8 cellular contexts compared by ENCODE assay signal in genomic region chr19:12841094-12841493, GRCh38. TPM values are rescaled to one million over a fixed set of nuclear protein-coding genes. Genes with fewer than 3 reads are reported as not detected.
A peak's percentile ranks its signal among the peaks of the same experiment; 100 is the strongest.
DNase-seq lines count a peak whose midpoint lies in the region; ATAC-seq and TF ChIP-seq lines count a peak whose summit lies in the region.

No MANE protein-coding gene starts in this region.

- no peak for TF ChIP-seq CTCF in MM.1S (IDR thresholded peaks at IDR 0.05; ENCODE audit: low read length)
- TF ChIP-seq CTCF in body of pancreas (IDR thresholded peaks at IDR 0.05), result no peak
- no peak for TF ChIP-seq CTCF in lower lobe of right lung (IDR thresholded peaks at IDR 0.05)
- TF ChIP-seq CTCF in transverse colon (IDR thresholded peaks at IDR 0.05), result no peak
- no peak for TF ChIP-seq CTCF in gastroesophageal sphincter (IDR thresholded peaks at IDR 0.05)

- H4K20me1 ChIP-seq in BLaER1 (peaks cover 44% of the 10 kb centered on the region), MM.1S (ENCODE audit: insufficient read depth, low read length) (no peaks in the 10 kb centered on the region)

- ATAC-seq in body of pancreas, result no peak
- peak in 1 of 2 donors; percentile 10 for ATAC-seq in lower lobe of right lung
- no peak for ATAC-seq in gastroesophageal sphincter

- H3K4me1 ChIP-seq in BLaER1 (peaks cover 30% of the 10 kb centered on the region), MM.1S (ENCODE audit: low read length) (no peaks in the 10 kb centered on the region), body of pancreas (peaks cover 23% of the 10 kb centered on the region), lower lobe of right lung (peaks cover 15% of the 10 kb centered on the region), transverse colon (peaks cover 7 to 23% (median 20%) of the 10 kb centered on the region in 4 donors), gastroesophageal sphincter (peaks cover 0 to 25% (median 11%) of the 10 kb centered on the region in 3 donors)

- 2 to 7% methylated on average over 10 to 29 of the region's 29 CpGs for WGBS in body of pancreas, 2 donors
- 3% methylated on average over 24 of the region's 29 CpGs; no CpG with 5 or more reads in 1 of the 2 donors for WGBS in transverse colon (ENCODE audit: low coverage in 1 of 2), 2 donors
- 2% methylated on average over 17 of the region's 29 CpGs; no CpG with 5 or more reads in 1 of the 2 donors for WGBS in gastroesophageal sphincter (ENCODE audit: low coverage in 1 of 2), 2 donors

- TF ChIP-seq POLR2A in body of pancreas (IDR thresholded peaks at IDR 0.05) (no peak), transverse colon (IDR thresholded peaks at IDR 0.05) (no peak), gastroesophageal sphincter (IDR thresholded peaks at IDR 0.05) (no peak)

- H3K79me2 ChIP-seq in MM.1S (ENCODE audit: low read length), result no peaks in the 10 kb centered on the region

- H3K4me2 ChIP-seq in BLaER1 (peak overlapping the region; percentile 66), MM.1S (ENCODE audit: low read depth, low read length) (peak overlapping the region; percentile 5; the same call in 1 of the 2 replicates)

- H3K36me3 ChIP-seq in BLaER1 (no peaks in the 10 kb centered on the region), MM.1S (replicated peaks; ENCODE audit: insufficient read depth, low read length) (no peaks in the 10 kb centered on the region), body of pancreas (replicated peaks in 1 of 2; ENCODE audit: insufficient read depth in 1 of 2, low read depth in 2 of 2) (no peaks in the 10 kb centered on the region), lower lobe of right lung (no peaks in the 10 kb centered on the region), transverse colon (no peaks in the 10 kb centered on the region), gastroesophageal sphincter (no peaks in the 10 kb centered on the region)

- in situ Hi-C loops in transverse colon (cut with MboI; ENCODE audit: low pct_ligation_motif_present in 1 of 4, low pct_unique_long_range_greater_than_20kb in 1 of 4, low sequenced_read_pairs in 3 of 4), result loop anchor here in 3 of 4 donors (10.0 kb wide), 2 partner anchors 76 to 86 kb away; partner anchors contain the start of gene BEST2 (in 1 of the 3)

- H3K4me3 ChIP-seq in BLaER1 (peak overlapping the region; percentile 28; the same call in 1 of the 2 replicates), MM.1S (ENCODE audit: low read length) (no peak overlapping the region), body of pancreas (no peak overlapping the region), lower lobe of right lung (peak overlapping the region; percentile 32), transverse colon (peak overlapping the region in 2 of 4 donors; percentile 8 to 24), gastroesophageal sphincter (peak overlapping the region in 1 of 2 donors; percentile 28)

- intact Hi-C loops in body of pancreas (cut with DNase I) (loop anchor here (5.0 kb wide), 1 partner anchor 79 kb away; no protein-coding TSS in a partner anchor), lower lobe of right lung (cut with DNase I) (loop anchor here (10.0 kb wide), 1 partner anchor 76 kb away; no protein-coding TSS in a partner anchor), transverse colon (cut with DNase I; ENCODE audit: low total_unique reads) (loop anchor here (5.0 kb wide), 1 partner anchor 74 kb away; no protein-coding TSS in a partner anchor)

- DNase-seq in MM.1S (no peak), body of pancreas (peak; percentile 22 to 60 (median 58)), lower lobe of right lung (peak; percentile 50), NAMALWA (ENCODE audit: low spot score) (no peak), hippocampal formation (lab: John Stamatoyannopoulos, UW) (no peak), transverse colon (no peak)

- H3K9ac ChIP-seq in BLaER1 (no peak overlapping the region), MM.1S (ENCODE audit: low read length) (no peak overlapping the region)

- H3K27me3 ChIP-seq in BLaER1 (peaks cover 81% of the 10 kb centered on the region), MM.1S (replicated peaks; ENCODE audit: insufficient read depth, low read length) (peaks cover 93% of the 10 kb centered on the region), body of pancreas (peaks cover 0 to 27% of the 10 kb centered on the region in 2 donors), lower lobe of right lung (ENCODE audit: low read depth) (peaks cover 87% of the 10 kb centered on the region), transverse colon (peaks cover 98% of the 10 kb centered on the region), gastroesophageal sphincter (peaks cover 99% of the 10 kb centered on the region)

- TF ChIP-seq EP300 in transverse colon (IDR thresholded peaks at IDR 0.05; ENCODE audit: low read depth), result no peak
- TF ChIP-seq EP300 in gastroesophageal sphincter (IDR thresholded peaks at IDR 0.05), result no peak

- H3K9me2 ChIP-seq in MM.1S (replicated peaks; ENCODE audit: insufficient read depth, low read length), result no peaks in the 10 kb centered on the region

- no peaks in the 10 kb centered on the region for H3F3A ChIP-seq in MM.1S (ENCODE audit: insufficient read depth, low read length)

- H3K9me3 ChIP-seq in BLaER1, result no peaks in the 10 kb centered on the region
- no peaks in the 10 kb centered on the region for H3K9me3 ChIP-seq in MM.1S (replicated peaks; ENCODE audit: insufficient read depth, low read length)
- H3K9me3 ChIP-seq in body of pancreas, result no peaks in the 10 kb centered on the region
- no peaks in the 10 kb centered on the region for H3K9me3 ChIP-seq in lower lobe of right lung
- H3K9me3 ChIP-seq in transverse colon, result no peaks in the 10 kb centered on the region
- H3K9me3 ChIP-seq in gastroesophageal sphincter, result no peaks in the 10 kb centered on the region

- H3K27ac ChIP-seq in BLaER1 (no peak overlapping the region), MM.1S (ENCODE audit: low read length) (no peak overlapping the region), body of pancreas (no peak overlapping the region), lower lobe of right lung (no peak overlapping the region), transverse colon (no peak overlapping the region), gastroesophageal sphincter (no peak overlapping the region)

- no peak overlapping the region for H2AFZ ChIP-seq in MM.1S (ENCODE audit: low read length)

RNA-seq across cellular contexts. Expression of gene MAST1, which starts 2.8 kb away (rescaled TPM):
- total RNA-seq in body of pancreas (under 1 TPM in 1 of 2 donors, not detected in 1; 0.26 TPM), lower lobe of right lung (0.15 TPM), transverse colon (1 to 10 TPM in 1 of 4 donors, under 1 TPM in 2, not detected in 1; 0.64 to 2.4 (median 0.82) TPM), gastroesophageal sphincter (1 to 10 TPM in 1 of 4 donors, under 1 TPM in 1, not detected in 2; 0.15 to 1.5 TPM)

RNA-seq across cellular contexts. Expression of gene RTBDN, which starts 6.7 kb away (rescaled TPM):
- total RNA-seq in body of pancreas (under 1 TPM in 1 of 2 donors, not detected in 1; 0.52 TPM), lower lobe of right lung (not detected), transverse colon (not detected), gastroesophageal sphincter (1 to 10 TPM in 1 of 4 donors, not detected in 3; 1.1 TPM)

RNA-seq across cellular contexts. Expression of gene RNASEH2A, which starts 34.7 kb away (rescaled TPM):
- total RNA-seq in body of pancreas (1 to 10 TPM; 1.3 to 6.5 TPM), lower lobe of right lung (10.9 TPM), transverse colon (10 to 100 TPM in 1 of 4 donors, 1 to 10 TPM in 2, not detected in 1; 2.7 to 17.5 (median 4.0) TPM), gastroesophageal sphincter (1 to 10 TPM; 2.0 to 9.4 (median 3.7) TPM)

RNA-seq across cellular contexts. Expression of gene THSD8, which starts 39.2 kb away (rescaled TPM):
- total RNA-seq in body of pancreas, result not detected
- total RNA-seq in lower lobe of right lung, result 1.5 TPM
- total RNA-seq in transverse colon, result 1 to 10 TPM in 1 of 4 donors, not detected in 3; 1.6 TPM
- not detected for total RNA-seq in gastroesophageal sphincter

RNA-seq across cellular contexts. Expression of gene PRDX2, which starts 39.5 kb away (rescaled TPM):
- total RNA-seq in body of pancreas, result 100 to 1,000 TPM; 105 to 146 TPM
- total RNA-seq in lower lobe of right lung, result 101 TPM
- 100 to 1,000 TPM; 172 to 357 (median 198) TPM for total RNA-seq in transverse colon
- total RNA-seq in gastroesophageal sphincter, result 100 to 1,000 TPM; 178 to 303 (median 227) TPM

Comparison
In these comparisons a context has a peak if more than half of its experiments do, and no peak if none do; other contexts are left out.
1. H3K4me3 ChIP-seq: peak in BLaER1 (single experiment) and lower lobe of right lung (single experiment); none in MM.1S (single experiment) and body of pancreas (0 of 2).
2. DNase-seq: peak in body of pancreas (4 of 4) and lower lobe of right lung (single experiment); none in MM.1S (single experiment), NAMALWA (single experiment), hippocampal formation (0 of 2) and transverse colon (single experiment).